8 cellular contexts compared by ENCODE assay signal in genomic region chr6:132812756-132813172, GRCh38. TPM values are rescaled to one million over a fixed set of nuclear protein-coding genes. Genes with fewer than 3 reads are reported as not detected.
DNase-seq lines count a peak whose midpoint lies in the region; ATAC-seq and TF ChIP-seq lines count a peak whose summit lies in the region.

No MANE protein-coding gene starts in this region.

- H3K9me3 Mint-ChIP-seq in activated CD4-positive, alpha-beta T cell treated with anti-CD3 and anti-CD28 coated beads for 36 hours (ENCODE audit: low read depth), result no peaks in the 10 kb centered on the region
- no peaks in the 10 kb centered on the region for H3K9me3 Mint-ChIP-seq in WTC11
- no peaks in the 10 kb centered on the region for H3K9me3 Mint-ChIP-seq in stimulated activated naive CD8-positive, alpha-beta T cell treated with anti-CD3 and anti-CD28 coated beads, Interleukin-15, Interleukin-2, amounts not matched to agents 100 ng/mL and 50 ng/mL, for 24 hours

- in situ Hi-C loops in ACHN (cut with HindIII; ENCODE audit: low pct_ligation_motif_present, low pct_unique_long_range_greater_than_20kb, low sequenced_read_pairs), result no loop called here

- no peaks in the 10 kb centered on the region for H3K27me3 Mint-ChIP-seq in activated CD4-positive, alpha-beta T cell treated with anti-CD3 and anti-CD28 coated beads for 36 hours
- H3K27me3 Mint-ChIP-seq in WTC11 (ENCODE audit: low read depth), result peaks cover 4% of the 10 kb centered on the region; the same call in 1 of the 2 replicates
- H3K27me3 Mint-ChIP-seq in stimulated activated naive CD8-positive, alpha-beta T cell treated with anti-CD3 and anti-CD28 coated beads, Interleukin-15, Interleukin-2, amounts not matched to agents 100 ng/mL and 50 ng/mL, for 24 hours, result no peaks in the 10 kb centered on the region

- POLR2A ChIA-PET in activated CD4-positive, alpha-beta T cell treated with anti-CD3 and anti-CD28 coated beads for 36 hours (lab: Charles Lee), result interaction anchor here (0.8 to 2.5 kb wide), 5 partner anchors 13 to 81 kb away, joined by 3 to 9 read pairs (median 5); partner anchors contain the start of gene SLC18B1
- POLR2A ChIA-PET in WTC11 (lab: Charles Lee), result interaction anchor here (1.0 to 1.8 kb wide), 2 partner anchors 14 kb away, joined by 5 to 17 read pairs; partner anchors contain the start of gene SLC18B1

- TF ChIP-seq CTCF in WTC11 (IDR thresholded peaks at IDR 0.05), result no peak

- intact Hi-C loops in activated CD4-positive, alpha-beta T cell treated with anti-CD3 and anti-CD28 coated beads for 36 hours (cut with DNase I, micrococcal nuclease), result loop anchor here (1.0 to 10.0 kb wide), 7 partner anchors 13 to 1362 kb away; partner anchors contain the start of genes MED23 (in 1 of the 2), STX7 (in 1 of the 2) and TBPL1 (in 1 of the 2)

- CTCF ChIA-PET in activated CD4-positive, alpha-beta T cell treated with anti-CD3 and anti-CD28 coated beads for 36 hours (lab: Charles Lee), result interaction anchor here (1.1 to 6.5 kb wide), 3 partner anchors 10 to 48 kb away, joined by 3 to 50 read pairs (median 6); partner anchors contain the start of gene SLC18B1
- CTCF ChIA-PET in WTC11 (lab: Charles Lee), result interaction anchor here (1.5 to 3.4 kb wide), 2 partner anchors 14 to 18 kb away, joined by 3 to 30 read pairs; partner anchors contain the start of gene SLC18B1

- peak overlapping the region; percentile 89 for H3K4me3 Mint-ChIP-seq in activated CD4-positive, alpha-beta T cell treated with anti-CD3 and anti-CD28 coated beads for 36 hours
- peak overlapping the region; percentile 99 for H3K4me3 Mint-ChIP-seq in WTC11
- peak overlapping the region; percentile 99 for H3K4me3 Mint-ChIP-seq in stimulated activated naive CD8-positive, alpha-beta T cell treated with anti-CD3 and anti-CD28 coated beads, Interleukin-15, Interleukin-2, amounts not matched to agents 100 ng/mL and 50 ng/mL, for 24 hours

- ATAC-seq in activated CD4-positive, alpha-beta T cell treated with anti-CD3 and anti-CD28 coated beads for 36 hours, result peak; percentile 3
- ATAC-seq in HG02943 (IDR thresholded peaks at IDR 0.05; ENCODE audit: low read depth, unreplicated experiment) (peak; percentile 1), WTC11 (no peak), HG03571 (IDR thresholded peaks at IDR 0.05; ENCODE audit: unreplicated experiment) (no peak)

- peak overlapping the region; percentile 99 for H3K27ac Mint-ChIP-seq in activated CD4-positive, alpha-beta T cell treated with anti-CD3 and anti-CD28 coated beads for 36 hours
- peak overlapping the region; percentile 98 for H3K27ac Mint-ChIP-seq in WTC11
- H3K27ac Mint-ChIP-seq in stimulated activated naive CD8-positive, alpha-beta T cell treated with anti-CD3 and anti-CD28 coated beads, Interleukin-15, Interleukin-2, amounts not matched to agents 100 ng/mL and 50 ng/mL, for 24 hours, result peak overlapping the region; percentile 99

- no peaks in the 10 kb centered on the region for H3K9me3 ChIP-seq in iPS-18c (ENCODE audit: control insufficient read depth, insufficient read depth, low read length)

- H3K4me3 ChIP-seq in iPS-18c (ENCODE audit: insufficient read depth, low read depth, low read length), result peak overlapping the region; percentile 59; the same call in 1 of the 2 replicates

- no peak for DNase-seq in activated CD4-positive, alpha-beta T cell treated with anti-CD3 and anti-CD28 coated beads for 36 hours
- no peak for DNase-seq in activated CD4-positive, alpha-beta T cell treated with anti-CD3 and anti-CD28 coated beads, Interleukin-2, amount 50 U/mL, for 4 hours
- DNase-seq in WTC11 (ENCODE audit: low spot score) (no peak), ACHN (no peak)

- peaks cover 25% of the 10 kb centered on the region for H3K4me1 Mint-ChIP-seq in activated CD4-positive, alpha-beta T cell treated with anti-CD3 and anti-CD28 coated beads for 36 hours
- peaks cover 33% of the 10 kb centered on the region for H3K4me1 Mint-ChIP-seq in WTC11
- H3K4me1 Mint-ChIP-seq in stimulated activated naive CD8-positive, alpha-beta T cell treated with anti-CD3 and anti-CD28 coated beads, Interleukin-15, Interleukin-2, amounts not matched to agents 100 ng/mL and 50 ng/mL, for 24 hours (ENCODE audit: low read depth), result peaks cover 47% of the 10 kb centered on the region

- H3K36me3 Mint-ChIP-seq in activated CD4-positive, alpha-beta T cell treated with anti-CD3 and anti-CD28 coated beads for 36 hours (ENCODE audit: low read depth), result peaks cover 37% of the 10 kb centered on the region
- peaks cover 35% of the 10 kb centered on the region for H3K36me3 Mint-ChIP-seq in WTC11
- peaks cover 37% of the 10 kb centered on the region for H3K36me3 Mint-ChIP-seq in stimulated activated naive CD8-positive, alpha-beta T cell treated with anti-CD3 and anti-CD28 coated beads, Interleukin-15, Interleukin-2, amounts not matched to agents 100 ng/mL and 50 ng/mL, for 24 hours (ENCODE audit: low read depth)

TF ChIP-seq in WTC11, 78 proteins besides CTCF, POLR2A, EP300 and RAD21:
- no peak for TF ChIP-seq ZNF416 (CRISPR knock-in tag; IDR thresholded peaks at IDR 0.05)
- TF ChIP-seq ATF2 (CRISPR knock-in tag; IDR thresholded peaks at IDR 0.05; ENCODE audit: borderline replicate concordance, low read depth), result no peak
- TF ChIP-seq ZNF121 (CRISPR knock-in tag; IDR thresholded peaks at IDR 0.05), result no peak
- TF ChIP-seq NR1H2 (CRISPR knock-in tag; IDR thresholded peaks at IDR 0.05), result no peak
- no peak for TF ChIP-seq ZNF671 (CRISPR knock-in tag; IDR thresholded peaks at IDR 0.05)
TF ChIP-seq in WTC11: peak in this region for 0.

RNA-seq across cellular contexts. Expression of gene RPS12, which starts 1.6 kb away (rescaled TPM):
- total RNA-seq in activated CD4-positive, alpha-beta T cell treated with anti-CD3 and anti-CD28 coated beads for 36 hours, result 1,000 to 10,000 TPM in 1 of 2 experiments, 100 to 1,000 TPM in 1; 837 to 2,006 TPM
- total RNA-seq in WTC11 (2021), result 1,463 to 1,558 TPM (median 1,516 TPM) in 3 replicates

RNA-seq across cellular contexts. Expression of gene SLC18B1, which starts 14.3 kb away (rescaled TPM):
- total RNA-seq in activated CD4-positive, alpha-beta T cell treated with anti-CD3 and anti-CD28 coated beads for 36 hours, result 1 to 10 TPM; 3.4 to 6.6 TPM
- total RNA-seq in WTC11 (2021), result 21.3 to 24.3 TPM (median 24.1 TPM) in 3 replicates

RNA-seq across cellular contexts. Expression of gene VNN2, which starts 55.1 kb away (rescaled TPM):
- total RNA-seq in activated CD4-positive, alpha-beta T cell treated with anti-CD3 and anti-CD28 coated beads for 36 hours, result 1 to 10 TPM; 6.0 to 8.5 TPM
- total RNA-seq in WTC11 (2021), result 0.16 TPM in 1 of 3 replicates, not detected in the others

Comparison
In these comparisons a context has a peak if more than half of its experiments do, and no peak if none do; other contexts are left out.
1. ATAC-seq: peak in activated CD4-positive, alpha-beta T cell treated with anti-CD3 and anti-CD28 coated beads for 36 hours (single experiment) and HG02943 (single experiment); none in WTC11 (single experiment) and HG03571 (single experiment).
2. Peak in every context shown above with its lines, with median percentiles within 50 percentile points of each other: H3K27ac Mint-ChIP-seq and H3K4me3 Mint-ChIP-seq.